In the genomic region with DNA sequence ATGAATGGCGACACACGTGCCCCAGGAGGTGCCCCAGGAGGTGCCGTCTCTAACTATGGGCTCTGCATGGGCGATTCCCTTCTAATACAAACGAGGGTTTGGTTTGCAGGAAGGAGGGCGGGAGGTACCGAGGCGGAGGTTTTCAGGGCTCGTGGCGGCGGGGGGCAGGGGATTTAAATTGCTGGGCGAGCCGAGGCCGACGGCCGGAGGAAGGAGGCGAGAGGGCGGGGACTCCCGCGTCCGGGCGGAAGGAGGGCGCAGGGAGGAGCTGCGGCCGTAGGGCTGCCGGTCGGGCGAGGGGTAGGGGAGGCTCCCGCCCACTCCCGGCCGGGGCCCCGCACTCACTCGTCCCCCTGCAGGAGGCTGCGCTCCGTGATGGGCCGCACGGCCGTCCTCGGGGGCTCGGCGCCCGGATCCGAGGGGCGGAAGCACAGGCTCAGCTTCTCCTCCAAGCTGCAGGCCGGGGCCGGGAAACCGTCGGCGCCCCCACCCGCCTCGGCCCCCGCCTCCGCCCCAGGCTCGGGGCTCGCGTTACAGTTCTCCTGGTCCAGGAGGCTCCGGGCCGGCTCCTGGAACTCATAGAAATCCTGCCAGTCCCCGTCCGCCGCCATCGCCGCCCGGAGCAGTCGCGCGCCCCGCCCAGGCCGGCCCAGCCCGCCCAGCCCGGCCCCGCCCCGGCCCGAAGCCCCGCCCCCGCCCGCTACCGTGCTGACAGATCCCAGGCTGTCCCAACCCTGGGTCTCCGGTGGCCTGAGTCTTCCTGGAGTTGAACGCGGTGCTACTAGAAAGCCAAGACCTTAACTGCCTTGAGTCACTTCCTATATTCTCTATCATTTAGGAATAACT, we compare ENCODE assay signal across 8 cellular contexts. TPM values are rescaled to one million over a fixed set of nuclear protein-coding genes. Genes with fewer than 3 reads are reported as not detected.
DNase-seq lines count a peak whose midpoint lies in the region; ATAC-seq lines count a peak whose summit lies in the region.

A gene with protein sequence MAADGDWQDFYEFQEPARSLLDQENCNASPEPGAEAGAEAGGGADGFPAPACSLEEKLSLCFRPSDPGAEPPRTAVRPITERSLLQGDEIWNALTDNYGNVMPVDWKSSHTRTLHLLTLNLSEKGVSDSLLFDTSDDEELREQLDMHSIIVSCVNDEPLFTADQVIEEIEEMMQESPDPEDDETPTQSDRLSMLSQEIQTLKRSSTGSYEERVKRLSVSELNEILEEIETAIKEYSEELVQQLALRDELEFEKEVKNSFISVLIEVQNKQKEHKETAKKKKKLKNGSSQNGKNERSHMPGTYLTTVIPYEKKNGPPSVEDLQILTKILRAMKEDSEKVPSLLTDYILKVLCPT (minus strand): TSS at position 637 of the 846 bp plus-strand sequence. CDS start 26 bp downstream, at position 611.

- POLR2A ChIA-PET in activated CD4-positive, alpha-beta T cell treated with anti-CD3 and anti-CD28 coated beads, Interleukin-2, amount 10 ng/mL, durations not matched to agents 7 days and 5 days (lab: Charles Lee): no interaction called here

- peaks cover 8% of the 10 kb centered on the region for H3K36me3 Mint-ChIP-seq in activated CD4-positive, alpha-beta T cell treated with anti-CD3 and anti-CD28 coated beads, Interleukin-2, amount 10 ng/mL, durations not matched to agents 7 days and 5 days (ENCODE audit: low read depth)

- H3K27me3 Mint-ChIP-seq in activated CD4-positive, alpha-beta T cell treated with anti-CD3 and anti-CD28 coated beads, Interleukin-2, amount 10 ng/mL, durations not matched to agents 7 days and 5 days: no peaks in the 10 kb centered on the region

- peak; percentile 99 for ATAC-seq in GM19023 (IDR thresholded peaks at IDR 0.05; ENCODE audit: unreplicated experiment)
- ATAC-seq in HG03175 (IDR thresholded peaks at IDR 0.05; ENCODE audit: unreplicated experiment): peak; percentile 99

- H3K4me3 Mint-ChIP-seq in activated CD4-positive, alpha-beta T cell treated with anti-CD3 and anti-CD28 coated beads, Interleukin-2, amount 10 ng/mL, durations not matched to agents 7 days and 5 days: peak within 1 kb of the TSS; percentile 91

- H3K4me1 Mint-ChIP-seq in activated CD4-positive, alpha-beta T cell treated with anti-CD3 and anti-CD28 coated beads, Interleukin-2, amount 10 ng/mL, durations not matched to agents 7 days and 5 days: peaks cover 19% of the 10 kb centered on the region

- peak; percentile 62 to 68 for DNase-seq in AML-193 (lab: John Stamatoyannopoulos, UW)
- DNase-seq in NCI-H510A (lab: John Stamatoyannopoulos, UW): peak; percentile 82
- DNase-seq in activated CD4-positive, alpha-beta T cell treated with anti-CD3 and anti-CD28 coated beads, Interleukin-2, amount 10 ng/mL, durations not matched to agents 7 days and 5 days: peak; percentile 70
- peak; percentile 60 for DNase-seq in dedifferentiated amniotic fluid mesenchymal stem cell (ENCODE audit: extremely low spot score)
- DNase-seq in left kidney (ENCODE audit: low read depth, low spot score): peak; percentile 95
- peak; percentile 59 to 66 for DNase-seq in stimulated activated CD4-positive, alpha-beta T cell treated with anti-CD3 and anti-CD28 coated beads, Interleukin-2, amount 100 ng/mL, for 48 hours

- H3K27ac Mint-ChIP-seq in activated CD4-positive, alpha-beta T cell treated with anti-CD3 and anti-CD28 coated beads, Interleukin-2, amount 10 ng/mL, durations not matched to agents 7 days and 5 days: peak within 1 kb of the TSS; percentile 94

- no peaks in the 10 kb centered on the region for H3K9me3 Mint-ChIP-seq in activated CD4-positive, alpha-beta T cell treated with anti-CD3 and anti-CD28 coated beads, Interleukin-2, amount 10 ng/mL, durations not matched to agents 7 days and 5 days

- CTCF ChIA-PET in activated CD4-positive, alpha-beta T cell treated with anti-CD3 and anti-CD28 coated beads, Interleukin-2, amount 10 ng/mL, durations not matched to agents 7 days and 5 days (lab: Charles Lee): interaction anchor here (0.6 to 1.6 kb wide), 2 partner anchors 38 to 46 kb away, joined by 3 to 4 read pairs; no protein-coding TSS in a partner anchor

RNA-seq across cellular contexts. Expression of the gene that starts here (rescaled TPM):
- total RNA-seq in activated CD4-positive, alpha-beta T cell treated with anti-CD3 and anti-CD28 coated beads, Interleukin-2, amount 10 ng/mL, durations not matched to agents 7 days and 5 days: 10 to 100 TPM; 14.5 to 15.7 TPM

Comparison
In these comparisons a context has a peak if more than half of its experiments do, and no peak if none do; other contexts are left out.
1. Peak in every context shown above with its lines: DNase-seq and ATAC-seq.